In genomic region chr18:32881009-32881408, GRCh38 we compare ENCODE assay signal across 1 cellular context.
TF ChIP-seq lines count a peak whose summit lies in the region.

No MANE protein-coding gene starts in this region.

TF ChIP-seq in GM23338, 12 proteins besides CTCF, POLR2A, EP300 and RAD21 (continued from another document):
- TF ChIP-seq, protein P1, sequence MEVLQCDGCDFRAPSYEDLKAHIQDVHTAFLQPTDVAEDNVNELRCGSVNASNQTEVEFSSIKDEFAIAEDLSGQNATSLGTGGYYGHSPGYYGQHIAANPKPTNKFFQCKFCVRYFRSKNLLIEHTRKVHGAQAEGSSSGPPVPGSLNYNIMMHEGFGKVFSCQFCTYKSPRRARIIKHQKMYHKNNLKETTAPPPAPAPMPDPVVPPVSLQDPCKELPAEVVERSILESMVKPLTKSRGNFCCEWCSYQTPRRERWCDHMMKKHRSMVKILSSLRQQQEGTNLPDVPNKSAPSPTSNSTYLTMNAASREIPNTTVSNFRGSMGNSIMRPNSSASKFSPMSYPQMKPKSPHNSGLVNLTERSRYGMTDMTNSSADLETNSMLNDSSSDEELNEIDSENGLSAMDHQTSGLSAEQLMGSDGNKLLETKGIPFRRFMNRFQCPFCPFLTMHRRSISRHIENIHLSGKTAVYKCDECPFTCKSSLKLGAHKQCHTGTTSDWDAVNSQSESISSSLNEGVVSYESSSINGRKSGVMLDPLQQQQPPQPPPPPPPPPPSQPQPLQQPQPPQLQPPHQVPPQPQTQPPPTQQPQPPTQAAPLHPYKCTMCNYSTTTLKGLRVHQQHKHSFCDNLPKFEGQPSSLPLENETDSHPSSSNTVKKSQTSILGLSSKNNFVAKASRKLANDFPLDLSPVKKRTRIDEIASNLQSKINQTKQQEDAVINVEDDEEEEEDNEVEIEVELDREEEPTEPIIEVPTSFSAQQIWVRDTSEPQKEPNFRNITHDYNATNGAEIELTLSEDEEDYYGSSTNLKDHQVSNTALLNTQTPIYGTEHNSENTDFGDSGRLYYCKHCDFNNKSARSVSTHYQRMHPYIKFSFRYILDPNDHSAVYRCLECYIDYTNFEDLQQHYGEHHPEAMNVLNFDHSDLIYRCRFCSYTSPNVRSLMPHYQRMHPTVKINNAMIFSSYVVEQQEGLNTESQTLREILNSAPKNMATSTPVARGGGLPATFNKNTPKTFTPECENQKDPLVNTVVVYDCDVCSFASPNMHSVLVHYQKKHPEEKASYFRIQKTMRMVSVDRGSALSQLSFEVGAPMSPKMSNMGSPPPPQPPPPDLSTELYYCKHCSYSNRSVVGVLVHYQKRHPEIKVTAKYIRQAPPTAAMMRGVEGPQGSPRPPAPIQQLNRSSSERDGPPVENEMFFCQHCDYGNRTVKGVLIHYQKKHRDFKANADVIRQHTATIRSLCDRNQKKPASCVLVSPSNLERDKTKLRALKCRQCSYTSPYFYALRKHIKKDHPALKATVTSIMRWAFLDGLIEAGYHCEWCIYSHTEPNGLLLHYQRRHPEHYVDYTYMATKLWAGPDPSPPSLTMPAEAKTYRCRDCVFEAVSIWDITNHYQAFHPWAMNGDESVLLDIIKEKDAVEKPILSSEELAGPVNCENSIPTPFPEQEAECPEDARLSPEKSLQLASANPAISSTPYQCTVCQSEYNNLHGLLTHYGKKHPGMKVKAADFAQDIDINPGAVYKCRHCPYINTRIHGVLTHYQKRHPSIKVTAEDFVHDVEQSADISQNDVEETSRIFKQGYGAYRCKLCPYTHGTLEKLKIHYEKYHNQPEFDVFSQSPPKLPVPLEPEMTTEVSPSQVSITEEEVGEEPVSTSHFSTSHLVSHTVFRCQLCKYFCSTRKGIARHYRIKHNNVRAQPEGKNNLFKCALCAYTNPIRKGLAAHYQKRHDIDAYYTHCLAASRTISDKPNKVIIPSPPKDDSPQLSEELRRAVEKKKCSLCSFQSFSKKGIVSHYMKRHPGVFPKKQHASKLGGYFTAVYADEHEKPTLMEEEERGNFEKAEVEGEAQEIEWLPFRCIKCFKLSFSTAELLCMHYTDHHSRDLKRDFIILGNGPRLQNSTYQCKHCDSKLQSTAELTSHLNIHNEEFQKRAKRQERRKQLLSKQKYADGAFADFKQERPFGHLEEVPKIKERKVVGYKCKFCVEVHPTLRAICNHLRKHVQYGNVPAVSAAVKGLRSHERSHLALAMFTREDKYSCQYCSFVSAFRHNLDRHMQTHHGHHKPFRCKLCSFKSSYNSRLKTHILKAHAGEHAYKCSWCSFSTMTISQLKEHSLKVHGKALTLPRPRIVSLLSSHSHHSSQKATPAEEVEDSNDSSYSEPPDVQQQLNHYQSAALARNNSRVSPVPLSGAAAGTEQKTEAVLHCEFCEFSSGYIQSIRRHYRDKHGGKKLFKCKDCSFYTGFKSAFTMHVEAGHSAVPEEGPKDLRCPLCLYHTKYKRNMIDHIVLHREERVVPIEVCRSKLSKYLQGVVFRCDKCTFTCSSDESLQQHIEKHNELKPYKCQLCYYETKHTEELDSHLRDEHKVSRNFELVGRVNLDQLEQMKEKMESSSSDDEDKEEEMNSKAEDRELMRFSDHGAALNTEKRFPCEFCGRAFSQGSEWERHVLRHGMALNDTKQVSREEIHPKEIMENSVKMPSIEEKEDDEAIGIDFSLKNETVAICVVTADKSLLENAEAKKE (CRISPR knock-in tag; IDR thresholded peaks at IDR 0.05): no peak
- TF ChIP-seq POLR2AphosphoS5 (IDR thresholded peaks at IDR 0.05; ENCODE audit: low read depth): no peak
- no peak for TF ChIP-seq NANOG (IDR thresholded peaks at IDR 0.05; ENCODE audit: borderline replicate concordance)
- no peak for TF ChIP-seq EZH2phosphoT487 (IDR thresholded peaks at IDR 0.05; ENCODE audit: unreplicated experiment)
- TF ChIP-seq CREB1 (CRISPR knock-in tag; IDR thresholded peaks at IDR 0.05; ENCODE audit: low read depth): no peak
- TF ChIP-seq EZH2 (IDR thresholded peaks at IDR 0.05; ENCODE audit: low read depth, unreplicated experiment): no peak
- TF ChIP-seq, protein P2, sequence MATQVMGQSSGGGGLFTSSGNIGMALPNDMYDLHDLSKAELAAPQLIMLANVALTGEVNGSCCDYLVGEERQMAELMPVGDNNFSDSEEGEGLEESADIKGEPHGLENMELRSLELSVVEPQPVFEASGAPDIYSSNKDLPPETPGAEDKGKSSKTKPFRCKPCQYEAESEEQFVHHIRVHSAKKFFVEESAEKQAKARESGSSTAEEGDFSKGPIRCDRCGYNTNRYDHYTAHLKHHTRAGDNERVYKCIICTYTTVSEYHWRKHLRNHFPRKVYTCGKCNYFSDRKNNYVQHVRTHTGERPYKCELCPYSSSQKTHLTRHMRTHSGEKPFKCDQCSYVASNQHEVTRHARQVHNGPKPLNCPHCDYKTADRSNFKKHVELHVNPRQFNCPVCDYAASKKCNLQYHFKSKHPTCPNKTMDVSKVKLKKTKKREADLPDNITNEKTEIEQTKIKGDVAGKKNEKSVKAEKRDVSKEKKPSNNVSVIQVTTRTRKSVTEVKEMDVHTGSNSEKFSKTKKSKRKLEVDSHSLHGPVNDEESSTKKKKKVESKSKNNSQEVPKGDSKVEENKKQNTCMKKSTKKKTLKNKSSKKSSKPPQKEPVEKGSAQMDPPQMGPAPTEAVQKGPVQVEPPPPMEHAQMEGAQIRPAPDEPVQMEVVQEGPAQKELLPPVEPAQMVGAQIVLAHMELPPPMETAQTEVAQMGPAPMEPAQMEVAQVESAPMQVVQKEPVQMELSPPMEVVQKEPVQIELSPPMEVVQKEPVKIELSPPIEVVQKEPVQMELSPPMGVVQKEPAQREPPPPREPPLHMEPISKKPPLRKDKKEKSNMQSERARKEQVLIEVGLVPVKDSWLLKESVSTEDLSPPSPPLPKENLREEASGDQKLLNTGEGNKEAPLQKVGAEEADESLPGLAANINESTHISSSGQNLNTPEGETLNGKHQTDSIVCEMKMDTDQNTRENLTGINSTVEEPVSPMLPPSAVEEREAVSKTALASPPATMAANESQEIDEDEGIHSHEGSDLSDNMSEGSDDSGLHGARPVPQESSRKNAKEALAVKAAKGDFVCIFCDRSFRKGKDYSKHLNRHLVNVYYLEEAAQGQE (IDR thresholded peaks at IDR 0.05; ENCODE audit: unreplicated experiment): no peak
- no peak for TF ChIP-seq JUNB (IDR thresholded peaks at IDR 0.05; ENCODE audit: unreplicated experiment)
